In the genomic region with DNA sequence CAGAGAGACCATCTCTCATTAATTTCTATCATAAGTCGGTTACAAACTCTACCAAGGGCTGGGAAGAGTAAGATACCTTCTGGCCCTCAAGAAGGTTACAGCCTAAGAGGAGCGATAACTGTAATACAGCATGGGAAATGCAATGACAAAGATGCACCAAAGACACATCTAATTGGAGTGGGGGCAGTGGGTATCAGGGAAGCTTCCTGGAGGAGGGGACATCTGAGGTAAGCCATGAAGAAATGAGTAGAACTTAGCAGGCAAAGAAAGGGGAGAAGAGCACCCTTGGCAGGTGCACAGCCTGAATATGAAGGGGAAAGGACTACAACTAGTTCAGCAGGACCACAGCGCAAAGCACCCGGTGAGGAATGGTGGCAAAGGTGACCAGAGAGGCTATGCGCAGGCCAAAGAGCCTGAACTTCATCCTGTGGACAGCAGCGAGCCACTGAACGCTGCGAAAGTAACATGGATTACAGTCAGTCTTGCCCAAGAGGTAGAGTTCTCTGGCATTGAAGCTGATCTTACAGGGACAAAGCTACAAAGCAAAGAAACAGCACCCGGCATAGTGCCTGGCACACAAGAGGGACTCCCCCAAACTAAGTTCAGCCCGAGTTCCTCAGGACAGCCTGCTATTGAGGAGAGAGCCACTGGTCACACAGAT, we compare ENCODE assay signal across 1 cellular context.
TF ChIP-seq lines count a peak whose summit lies in the region.

No MANE protein-coding gene starts in this region.

TF ChIP-seq in neural cell, 6 proteins besides CTCF, POLR2A, EP300 and RAD21 (continued from another document):
- TF ChIP-seq, protein P1, sequence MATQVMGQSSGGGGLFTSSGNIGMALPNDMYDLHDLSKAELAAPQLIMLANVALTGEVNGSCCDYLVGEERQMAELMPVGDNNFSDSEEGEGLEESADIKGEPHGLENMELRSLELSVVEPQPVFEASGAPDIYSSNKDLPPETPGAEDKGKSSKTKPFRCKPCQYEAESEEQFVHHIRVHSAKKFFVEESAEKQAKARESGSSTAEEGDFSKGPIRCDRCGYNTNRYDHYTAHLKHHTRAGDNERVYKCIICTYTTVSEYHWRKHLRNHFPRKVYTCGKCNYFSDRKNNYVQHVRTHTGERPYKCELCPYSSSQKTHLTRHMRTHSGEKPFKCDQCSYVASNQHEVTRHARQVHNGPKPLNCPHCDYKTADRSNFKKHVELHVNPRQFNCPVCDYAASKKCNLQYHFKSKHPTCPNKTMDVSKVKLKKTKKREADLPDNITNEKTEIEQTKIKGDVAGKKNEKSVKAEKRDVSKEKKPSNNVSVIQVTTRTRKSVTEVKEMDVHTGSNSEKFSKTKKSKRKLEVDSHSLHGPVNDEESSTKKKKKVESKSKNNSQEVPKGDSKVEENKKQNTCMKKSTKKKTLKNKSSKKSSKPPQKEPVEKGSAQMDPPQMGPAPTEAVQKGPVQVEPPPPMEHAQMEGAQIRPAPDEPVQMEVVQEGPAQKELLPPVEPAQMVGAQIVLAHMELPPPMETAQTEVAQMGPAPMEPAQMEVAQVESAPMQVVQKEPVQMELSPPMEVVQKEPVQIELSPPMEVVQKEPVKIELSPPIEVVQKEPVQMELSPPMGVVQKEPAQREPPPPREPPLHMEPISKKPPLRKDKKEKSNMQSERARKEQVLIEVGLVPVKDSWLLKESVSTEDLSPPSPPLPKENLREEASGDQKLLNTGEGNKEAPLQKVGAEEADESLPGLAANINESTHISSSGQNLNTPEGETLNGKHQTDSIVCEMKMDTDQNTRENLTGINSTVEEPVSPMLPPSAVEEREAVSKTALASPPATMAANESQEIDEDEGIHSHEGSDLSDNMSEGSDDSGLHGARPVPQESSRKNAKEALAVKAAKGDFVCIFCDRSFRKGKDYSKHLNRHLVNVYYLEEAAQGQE (IDR thresholded peaks at IDR 0.05; ENCODE audit: borderline replicate concordance) = no peak
